17 cellular contexts compared by ENCODE assay signal in genomic region chr11:114819028-114819427, GRCh38.
A peak's percentile ranks its signal among the peaks of the same experiment; 100 is the strongest.
DNase-seq lines count a peak whose midpoint lies in the region; ATAC-seq, FAIRE-seq and TF ChIP-seq lines count a peak whose summit lies in the region.
"Had no signal": no experiment of that assay in that cellular context is flagged by ENCODE, and none has a peak within 500 bp of the region (broad histone marks: within the 10 kb centered on the region; RNA-seq: fewer than 3 reads in every experiment).

No MANE protein-coding gene starts in this region.

- peaks cover 10% of the 10 kb centered on the region for H3K4me1 ChIP-seq in endodermal cell (ENCODE audit: control insufficient read depth, insufficient read depth, low read length)
- H3K4me1 ChIP-seq: BLaER1 had no signal

- WGBS in endodermal cell (ENCODE audit: insufficient coverage in 1 of 2, insufficient read length in 1 of 2), 2 experiments = 84 to 93% methylated on average over 4 of the region's 4 CpGs

- ATAC-seq in GM21390 (IDR thresholded peaks at IDR 0.05; ENCODE audit: unreplicated experiment) (no peak), HG02759 (IDR thresholded peaks at IDR 0.05; ENCODE audit: unreplicated experiment) (no peak)
- ATAC-seq: PC-3 had no signal

- no peaks in the 10 kb centered on the region for H3K36me3 ChIP-seq in endodermal cell (ENCODE audit: control insufficient read depth, insufficient read depth, low read length)
- H3K36me3 ChIP-seq: BLaER1 had no signal

- H3K9me3 Mint-ChIP-seq in endodermal cell = no peaks in the 10 kb centered on the region

- H3K4me3 Mint-ChIP-seq in endodermal cell = no peak overlapping the region
- H3K4me3 Mint-ChIP-seq: CD8-positive, alpha-beta memory T cell; H9 had no signal

- no peak overlapping the region for H3K27ac ChIP-seq in endodermal cell (ENCODE audit: low read depth, low read length)
- H3K27ac ChIP-seq: BLaER1 had no signal

- no peaks in the 10 kb centered on the region for H3K36me3 Mint-ChIP-seq in endodermal cell (ENCODE audit: low read depth)
- H3K36me3 Mint-ChIP-seq: CD8-positive, alpha-beta memory T cell had no signal

- H3K27ac Mint-ChIP-seq in endodermal cell = no peak overlapping the region
- H3K27ac Mint-ChIP-seq: CD8-positive, alpha-beta memory T cell; H9 had no signal

- no peak overlapping the region for H3K4me3 ChIP-seq in endodermal cell (ENCODE audit: low read length)
- H3K4me3 ChIP-seq: BLaER1 had no signal

- peaks cover 22% of the 10 kb centered on the region for H3K27me3 ChIP-seq in endodermal cell (ENCODE audit: control insufficient read depth, insufficient read depth, low read length, poor library complexity, severe bottlenecking)

- H3K4me1 Mint-ChIP-seq in endodermal cell = peaks cover 18% of the 10 kb centered on the region
- H3K4me1 Mint-ChIP-seq: CD8-positive, alpha-beta memory T cell had no signal

- H3K9ac ChIP-seq in endodermal cell (ENCODE audit: extremely low read depth, low read length, poor library complexity, severe bottlenecking) = no peak overlapping the region
- H3K9ac ChIP-seq: BLaER1 had no signal

- peaks cover 13% of the 10 kb centered on the region for H3K27me3 Mint-ChIP-seq in endodermal cell (ENCODE audit: insufficient read depth)

- TF ChIP-seq CTCF in endodermal cell (conservative IDR thresholded peaks at IDR 0.05) = no peak

- DNase-seq in NK-92 treated with Interleukin-12 subunit alpha and Interleukin-12 subunit beta, amount 100 ng/mL, for 24 hours (lab: John Stamatoyannopoulos, UW) = peak; percentile 15
- DNase-seq in NK-92 (lab: John Stamatoyannopoulos, UW; ENCODE audit: unreplicated experiment) (no peak), RPMI8226 (peak; percentile 30), endodermal cell (peak; percentile 11), urothelium cell line (ENCODE audit: low spot score) (no peak), NCI-H1436 (lab: John Stamatoyannopoulos, UW) (no peak)
- DNase-seq: CD8-positive, alpha-beta memory T cell; H9; MV-4-11; NCI-H1417 treated with DMSO at 0.1 percent for 48 hours; NCI-H2029 treated with DMSO at 0.1 percent for 48 hours; NCI-H2171 treated with DMSO at 0.1 percent for 48 hours; NCI-H446 treated with DMSO at 0.1 percent for 48 hours; PC-3 had no signal

- H3K9me3 ChIP-seq in endodermal cell (ENCODE audit: control insufficient read depth, low read length) = peaks cover 7% of the 10 kb centered on the region
- H3K9me3 ChIP-seq: BLaER1 had no signal

- FAIRE-seq in urothelium cell line (lab: Jason Lieb, UNC) = peak; percentile 37

Comparison
In these comparisons a context has a peak if more than half of its experiments do, and no peak if none do; other contexts are left out.
1. DNase-seq: peak in NK-92 treated with Interleukin-12 subunit alpha and Interleukin-12 subunit beta, amount 100 ng/mL, for 24 hours (single experiment), RPMI8226 (single experiment) and endodermal cell (single experiment); none in NK-92 (single experiment), urothelium cell line (single experiment) and NCI-H1436 (single experiment).